Comparison of ENCODE assay signal across 25 cellular contexts in genomic region chr9:84436386-84437114, GRCh38.
DNase-seq lines count a peak whose midpoint lies in the region; ATAC-seq and TF ChIP-seq lines count a peak whose summit lies in the region.
"Had no signal": no experiment of that assay in that cellular context is flagged by ENCODE, and none has a peak within 500 bp of the region (broad histone marks: within the 10 kb centered on the region; RNA-seq: fewer than 3 reads in every experiment).

No MANE protein-coding gene starts in this region.

- H3K27ac ChIP-seq in coronary artery (peak overlapping the region in 1 of 2 donors; percentile 16), right cardiac atrium (ENCODE audit: low read length) (peak overlapping the region; percentile 56), esophagus squamous epithelium (no peak overlapping the region)
- H3K27ac ChIP-seq: 22Rv1, lower lobe of right lung, PC-9 had no signal

- H3K36me3 ChIP-seq in esophagus squamous epithelium (no peaks in the 10 kb centered on the region), BE2C (no peaks in the 10 kb centered on the region)
- H3K36me3 ChIP-seq: lower lobe of right lung had no signal

- H3K4me1 ChIP-seq in right cardiac atrium (ENCODE audit: control insufficient read depth, insufficient read depth, low read length) = peaks cover 4% of the 10 kb centered on the region
- H3K4me1 ChIP-seq in esophagus squamous epithelium = no peaks in the 10 kb centered on the region
- H3K4me1 ChIP-seq in BE2C = no peaks in the 10 kb centered on the region
- H3K4me1 ChIP-seq: lower lobe of right lung had no signal

- intact Hi-C loops in right cardiac atrium (cut with DNase I) = no loop called here
- intact Hi-C loops in esophagus squamous epithelium (cut with DNase I) = no loop called here

- H3K27me3 ChIP-seq in right cardiac atrium (ENCODE audit: control insufficient read depth, insufficient read depth) (no peaks in the 10 kb centered on the region), esophagus squamous epithelium (no peaks in the 10 kb centered on the region), BE2C (no peaks in the 10 kb centered on the region)

- peak; percentile 91 to 94 for ATAC-seq in right cardiac atrium
- no peak for ATAC-seq in GM19351 (IDR thresholded peaks at IDR 0.05; ENCODE audit: unreplicated experiment)
- ATAC-seq: lower lobe of right lung had no signal

- H3K4me3 ChIP-seq in coronary artery (peak overlapping the region; percentile 51), right cardiac atrium (ENCODE audit: low read length) (peak overlapping the region; percentile 3), esophagus squamous epithelium (no peak overlapping the region), BE2C (ENCODE audit: low read depth, low read length) (no peak overlapping the region)
- H3K4me3 ChIP-seq: lower lobe of right lung, PC-9 had no signal

- TF ChIP-seq CTCF in coronary artery (IDR thresholded peaks at IDR 0.05) (no peak), esophagus squamous epithelium (IDR thresholded peaks at IDR 0.05) (no peak), BE2C (IDR thresholded peaks at IDR 0.05; ENCODE audit: low read depth, low read length) (no peak)

- H3K9me3 ChIP-seq in right cardiac atrium (ENCODE audit: control insufficient read depth, low read length) (no peaks in the 10 kb centered on the region), esophagus squamous epithelium (no peaks in the 10 kb centered on the region), BE2C (no peaks in the 10 kb centered on the region)
- H3K9me3 ChIP-seq: lower lobe of right lung had no signal

- peak; percentile 59 for DNase-seq in NCI-H1092 treated with DMSO at 0.1 percent for 48 hours (lab: John Stamatoyannopoulos, UW)
- no peak for DNase-seq in NCI-H1092 (lab: John Stamatoyannopoulos, UW)
- peak; percentile 8 for DNase-seq in coronary artery (ENCODE audit: low spot score)
- peak; percentile 64 to 93 (median 87) for DNase-seq in right cardiac atrium
- DNase-seq in superior temporal gyrus (ENCODE audit: extremely low spot score) = peak; percentile 62
- DNase-seq in esophagus squamous epithelium (lab: John Stamatoyannopoulos, UW) = no peak
- no peak for DNase-seq in BE2C
- DNase-seq: activated CD4-positive, alpha-beta T cell treated with anti-CD3 and anti-CD28 coated beads, Interleukin-2, amount 50 U/mL, for 48 hours; activated naive CD8-positive, alpha-beta T cell treated with anti-CD3 and anti-CD28 coated beads, Interleukin-2, amount 10 ng/mL, durations not matched to agents 7 days and 5 days; CD8-positive, alpha-beta memory T cell; DMS79 treated with DMSO at 0.1 percent for 48 hours; effector CD8-positive, alpha-beta T cell; erythroblast; foreskin melanocyte; HCEC 1CT; islet precursor cell; lower lobe of right lung; MV-4-11; NCI-H1930; NCI-H226; NCI-H82; PC-9; SIG-M5 had no signal

- no peak for TF ChIP-seq POLR2A in esophagus squamous epithelium (IDR thresholded peaks at IDR 0.05)

- 32% methylated on average over 5 of the region's 5 CpGs for WGBS in right cardiac atrium
- 59 to 70% methylated on average over 5 of the region's 5 CpGs for WGBS in esophagus squamous epithelium, 2 donors

Comparison
In these comparisons a context has a peak if more than half of its experiments do, and no peak if none do; other contexts are left out.
1. DNase-seq: peak in NCI-H1092 treated with DMSO at 0.1 percent for 48 hours (single experiment), coronary artery (single experiment), right cardiac atrium (3 of 3) and superior temporal gyrus (single experiment); none in NCI-H1092 (single experiment), esophagus squamous epithelium (single experiment) and BE2C (single experiment).
2. H3K4me3 ChIP-seq: peak in coronary artery (single experiment) and right cardiac atrium (single experiment); none in esophagus squamous epithelium (0 of 4) and BE2C (single experiment).